ENCODE assay signal across 8 cellular contexts in genomic region chr10:21524526-21525366, GRCh38. TPM values are rescaled to one million over a fixed set of nuclear protein-coding genes. Genes with fewer than 3 reads are reported as not detected.
DNase-seq lines count a peak whose midpoint lies in the region; ATAC-seq and TF ChIP-seq lines count a peak whose summit lies in the region.

No MANE protein-coding gene starts in this region.

- H3K27ac Mint-ChIP-seq in CD4-positive, alpha-beta T cell: peak overlapping the region; percentile 86
- peak overlapping the region; percentile 94 for H3K27ac Mint-ChIP-seq in activated CD8-positive, alpha-beta T cell treated with anti-CD3 and anti-CD28 coated beads, Interleukin-2, amount 10 ng/mL, durations not matched to agents 7 days and 5 days

- no peak overlapping the region for H3K27ac ChIP-seq in CD4-positive, alpha-beta T cell (ENCODE audit: low read depth, low read length)
- peak overlapping the region; percentile 95 for H3K27ac ChIP-seq in right cardiac atrium (ENCODE audit: low read length)

- H3K4me3 ChIP-seq in HFF-Myc (replicated peaks; ENCODE audit: low read depth, low read length): peak overlapping the region; percentile 58
- peak overlapping the region; percentile 84 for H3K4me3 ChIP-seq in right cardiac atrium (ENCODE audit: low read length)
- peak overlapping the region; percentile 67 for H3K4me3 ChIP-seq in skeletal muscle cell (ENCODE audit: low read depth, low read length)

- peaks cover 10% of the 10 kb centered on the region for H3K36me3 Mint-ChIP-seq in CD4-positive, alpha-beta T cell (ENCODE audit: low read depth)
- H3K36me3 Mint-ChIP-seq in activated CD8-positive, alpha-beta T cell treated with anti-CD3 and anti-CD28 coated beads, Interleukin-2, amount 10 ng/mL, durations not matched to agents 7 days and 5 days (ENCODE audit: low read depth): peaks cover 4% of the 10 kb centered on the region

- peaks cover 2% of the 10 kb centered on the region for H3K4me1 ChIP-seq in right cardiac atrium (ENCODE audit: control insufficient read depth, insufficient read depth, low read length)

- peaks cover 45% of the 10 kb centered on the region for H3K4me1 Mint-ChIP-seq in CD4-positive, alpha-beta T cell (ENCODE audit: low read depth)
- H3K4me1 Mint-ChIP-seq in activated CD8-positive, alpha-beta T cell treated with anti-CD3 and anti-CD28 coated beads, Interleukin-2, amount 10 ng/mL, durations not matched to agents 7 days and 5 days (ENCODE audit: low read depth): peaks cover 36% of the 10 kb centered on the region

- no peaks in the 10 kb centered on the region for H3K9me3 Mint-ChIP-seq in CD4-positive, alpha-beta T cell
- no peaks in the 10 kb centered on the region for H3K9me3 Mint-ChIP-seq in activated CD8-positive, alpha-beta T cell treated with anti-CD3 and anti-CD28 coated beads, Interleukin-2, amount 10 ng/mL, durations not matched to agents 7 days and 5 days (ENCODE audit: insufficient read depth)

- H3K27me3 Mint-ChIP-seq in CD4-positive, alpha-beta T cell: peaks cover 44% of the 10 kb centered on the region
- peaks cover 70% of the 10 kb centered on the region for H3K27me3 Mint-ChIP-seq in activated CD8-positive, alpha-beta T cell treated with anti-CD3 and anti-CD28 coated beads, Interleukin-2, amount 10 ng/mL, durations not matched to agents 7 days and 5 days (ENCODE audit: low read depth)

- peak overlapping the region; percentile 97 for H3K4me3 Mint-ChIP-seq in CD4-positive, alpha-beta T cell
- peak overlapping the region; percentile 83 for H3K4me3 Mint-ChIP-seq in activated CD8-positive, alpha-beta T cell treated with anti-CD3 and anti-CD28 coated beads, Interleukin-2, amount 10 ng/mL, durations not matched to agents 7 days and 5 days

- POLR2A ChIA-PET in CD4-positive, alpha-beta T cell (lab: Charles Lee): interaction anchor here (1.0 to 3.2 kb wide), 9 partner anchors 9 to 912 kb away, joined by 3 to 40 read pairs (median 4); partner anchors contain the start of genes COMMD3, MLLT10 and SPAG6
- POLR2A ChIA-PET in activated CD8-positive, alpha-beta T cell treated with anti-CD3 and anti-CD28 coated beads, Interleukin-2, amount 10 ng/mL, durations not matched to agents 7 days and 5 days (lab: Charles Lee): interaction anchor here (0.6 to 1.0 kb wide), 4 partner anchors 9 to 1838 kb away, joined by 3 read pairs; no protein-coding TSS in a partner anchor

- intact Hi-C loops in CD4-positive, alpha-beta T cell (cut with DNase I, micrococcal nuclease): loop anchor here (1.0 to 10.0 kb wide), 6 partner anchors 8 to 1910 kb away; partner anchors contain the start of genes COMMD3 (in 1 of the 2), MLLT10 (in 1 of the 2) and OTUD1 (in 1 of the 2)
- intact Hi-C loops in right cardiac atrium (cut with DNase I): no loop called here
- intact Hi-C loops in sciatic nerve (cut with DNase I): no loop called here

- CTCF ChIA-PET in CD4-positive, alpha-beta T cell (lab: Charles Lee): interaction anchor here (0.6 to 1.4 kb wide), 3 partner anchors 24 to 222 kb away, joined by 3 to 4 read pairs (median 3); no protein-coding TSS in a partner anchor
- CTCF ChIA-PET in activated CD8-positive, alpha-beta T cell treated with anti-CD3 and anti-CD28 coated beads, Interleukin-2, amount 10 ng/mL, durations not matched to agents 7 days and 5 days (lab: Charles Lee): interaction anchor here (1.0 kb wide), 1 partner anchor 207 kb away, joined by 3 read pairs; no protein-coding TSS in a partner anchor

- no peak for TF ChIP-seq CTCF in CD4-positive, alpha-beta T cell (IDR thresholded peaks at IDR 0.05)
- TF ChIP-seq CTCF in HFF-Myc (IDR thresholded peaks at IDR 0.05; ENCODE audit: low read depth, low read length, missing control alignments): no peak

- WGBS in right cardiac atrium: 7% methylated on average over 23 of the region's 23 CpGs

- H3K27me3 ChIP-seq in CD4-positive, alpha-beta T cell (ENCODE audit: control insufficient read depth, insufficient read depth, low read length): peaks cover 32% of the 10 kb centered on the region
- no peaks in the 10 kb centered on the region for H3K27me3 ChIP-seq in right cardiac atrium (ENCODE audit: control insufficient read depth, insufficient read depth)

- DNase-seq in CD4-positive, alpha-beta T cell: no peak
- DNase-seq in HFF-Myc (ENCODE audit: extremely low read depth, low read depth) (no peak), right cardiac atrium (peak in 2 of 3 donors; percentile 55 to 60), skeletal muscle cell (ENCODE audit: low read depth) (no peak), sciatic nerve (ENCODE audit: low spot score) (no peak), NCI-H187 (lab: John Stamatoyannopoulos, UW) (no peak)
- no peak for DNase-seq in activated CD8-positive, alpha-beta T cell treated with anti-CD3 and anti-CD28 coated beads, Interleukin-2, amount 10 ng/mL, durations not matched to agents 7 days and 5 days

- ATAC-seq in CD4-positive, alpha-beta T cell (ENCODE audit: poor library complexity): no peak
- no peak for ATAC-seq in activated CD8-positive, alpha-beta T cell treated with anti-CD3 and anti-CD28 coated beads, Interleukin-2, amount 10 ng/mL, durations not matched to agents 7 days and 5 days
- no peak for ATAC-seq in right cardiac atrium
- ATAC-seq in sciatic nerve: no peak
- no peak for ATAC-seq in HG03280 (IDR thresholded peaks at IDR 0.05; ENCODE audit: unreplicated experiment)

- no peaks in the 10 kb centered on the region for H3K9me3 ChIP-seq in CD4-positive, alpha-beta T cell (ENCODE audit: control insufficient read depth, low read length)
- H3K9me3 ChIP-seq in right cardiac atrium (ENCODE audit: control insufficient read depth, low read length): no peaks in the 10 kb centered on the region

RNA-seq across cellular contexts. Expression of gene SKIDA1, which starts 0.7 kb away (rescaled TPM):
- total RNA-seq in CD4-positive, alpha-beta T cell: under 1 TPM; 0.22 to 0.25 TPM
- total RNA-seq in activated CD8-positive, alpha-beta T cell treated with anti-CD3 and anti-CD28 coated beads, Interleukin-2, amount 10 ng/mL, durations not matched to agents 7 days and 5 days: under 1 TPM; 0.10 to 0.11 TPM
- 1 to 10 TPM; 2.1 to 6.3 (median 4.6) TPM for total RNA-seq in right cardiac atrium
- polyA plus RNA-seq in right cardiac atrium: 0.88 TPM
- total RNA-seq in sciatic nerve: 3.1 TPM

RNA-seq across cellular contexts. Expression of gene MLLT10, which starts 9.3 kb away (rescaled TPM):
- 10 to 100 TPM; 46.0 to 64.1 TPM for total RNA-seq in CD4-positive, alpha-beta T cell
- 10 to 100 TPM; 46.0 to 47.1 TPM for total RNA-seq in activated CD8-positive, alpha-beta T cell treated with anti-CD3 and anti-CD28 coated beads, Interleukin-2, amount 10 ng/mL, durations not matched to agents 7 days and 5 days
- total RNA-seq in right cardiac atrium (10 to 100 TPM; 26.6 to 36.1 (median 29.8) TPM), sciatic nerve (68.1 TPM)
- polyA plus RNA-seq in right cardiac atrium: 14.1 TPM

Comparison
In these comparisons a context has a peak if more than half of its experiments do, and no peak if none do; other contexts are left out.
1. DNase-seq: peak in right cardiac atrium (2 of 3); none in CD4-positive, alpha-beta T cell (0 of 10), HFF-Myc (single experiment), activated CD8-positive, alpha-beta T cell treated with anti-CD3 and anti-CD28 coated beads, Interleukin-2, amount 10 ng/mL, durations not matched to agents 7 days and 5 days (single experiment), skeletal muscle cell (single experiment), sciatic nerve (single experiment) and NCI-H187 (0 of 2).
2. intact Hi-C loops: an anchor here in CD4-positive, alpha-beta T cell (1.0 to 10.0 kb wide); none called in right cardiac atrium and sciatic nerve.
3. Peak in every context shown above with its lines, with median percentiles within 50 percentile points of each other: H3K4me3 ChIP-seq.